16 cellular contexts compared by ENCODE assay signal in the genomic region with DNA sequence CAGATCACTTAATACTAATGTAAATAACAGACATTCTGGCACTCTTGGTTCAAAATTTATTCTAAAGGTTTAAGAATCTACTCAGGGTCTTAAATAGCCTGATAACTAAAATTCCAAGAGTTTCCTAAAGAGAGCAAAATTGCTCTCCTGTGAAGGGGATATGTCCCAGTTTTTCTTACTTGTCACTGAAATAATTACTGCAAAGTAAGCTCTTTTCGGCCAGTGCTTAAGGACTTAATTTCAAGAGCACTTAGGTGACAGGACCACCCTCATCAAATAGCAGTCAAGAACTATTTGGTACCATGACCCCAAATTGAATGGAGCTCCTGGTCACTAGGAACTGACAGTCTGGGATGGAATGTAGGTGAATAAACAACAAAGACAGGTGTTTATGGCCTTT. TPM values are rescaled to one million over a fixed set of nuclear protein-coding genes. Genes with fewer than 3 reads are reported as not detected.
DNase-seq lines count a peak whose midpoint lies in the region; ATAC-seq and TF ChIP-seq lines count a peak whose summit lies in the region.
"Had no signal": no experiment of that assay in that cellular context is flagged by ENCODE, and none has a peak within 500 bp of the region (broad histone marks: within the 10 kb centered on the region; RNA-seq: fewer than 3 reads in every experiment).

No MANE protein-coding gene starts in this region.

- POLR2A ChIA-PET in CD8-positive, alpha-beta memory T cell (lab: Charles Lee): no interaction called here

- peaks cover 15% of the 10 kb centered on the region for H3K27me3 Mint-ChIP-seq in CD4-positive, CD25-positive, alpha-beta regulatory T cell
- peaks cover 13 to 18% of the 10 kb centered on the region in 2 donors for H3K27me3 Mint-ChIP-seq in CD8-positive, alpha-beta memory T cell
- peaks cover 7% of the 10 kb centered on the region for H3K27me3 Mint-ChIP-seq in activated T-helper 17 cell treated with anti-CD3 and anti-CD28 coated beads, Interleukin-2, amount 50 U/mL, for 72 hours
- H3K27me3 Mint-ChIP-seq in nephron (ENCODE audit: low read depth): no peaks in the 10 kb centered on the region
- peaks cover 9% of the 10 kb centered on the region for H3K27me3 Mint-ChIP-seq in activated T-cell treated with anti-CD3 and anti-CD28 coated beads, Interleukin-2, amount 50 U/mL, for 72 hours (ENCODE audit: low read depth)

- peaks cover 18 to 33% (median 24%) of the 10 kb centered on the region in 4 donors for H3K4me1 Mint-ChIP-seq in CD4-positive, CD25-positive, alpha-beta regulatory T cell
- H3K4me1 Mint-ChIP-seq in CD8-positive, alpha-beta memory T cell: peaks cover 29 to 35% (median 34%) of the 10 kb centered on the region in 3 donors
- H3K4me1 Mint-ChIP-seq in activated T-helper 17 cell treated with anti-CD3 and anti-CD28 coated beads, Interleukin-2, amount 50 U/mL, for 72 hours: peaks cover 15% of the 10 kb centered on the region
- H3K4me1 Mint-ChIP-seq in nephron: peaks cover 30% of the 10 kb centered on the region
- peaks cover 20% of the 10 kb centered on the region for H3K4me1 Mint-ChIP-seq in activated T-cell treated with anti-CD3 and anti-CD28 coated beads, Interleukin-2, amount 50 U/mL, for 72 hours (ENCODE audit: low read depth)

- H3K4me3 Mint-ChIP-seq in CD4-positive, CD25-positive, alpha-beta regulatory T cell: peak overlapping the region in 3 of 4 donors; percentile 86 to 93 (median 89)
- H3K4me3 Mint-ChIP-seq in CD8-positive, alpha-beta memory T cell: peak overlapping the region in 4 of 7 donors; percentile 18 to 90 (median 90)
- peak overlapping the region; percentile 84 for H3K4me3 Mint-ChIP-seq in activated T-helper 17 cell treated with anti-CD3 and anti-CD28 coated beads, Interleukin-2, amount 50 U/mL, for 72 hours
- H3K4me3 Mint-ChIP-seq in nephron: peak overlapping the region; percentile 83 to 86 (median 86)
- H3K4me3 Mint-ChIP-seq in activated T-cell treated with anti-CD3 and anti-CD28 coated beads, Interleukin-2, amount 50 U/mL, for 72 hours: peak overlapping the region in 1 of 2 donors; percentile 29

- H3K27ac Mint-ChIP-seq in CD4-positive, CD25-positive, alpha-beta regulatory T cell: no peak overlapping the region
- peak overlapping the region in 1 of 8 donors; percentile 85 for H3K27ac Mint-ChIP-seq in CD8-positive, alpha-beta memory T cell
- H3K27ac Mint-ChIP-seq in activated T-helper 17 cell treated with anti-CD3 and anti-CD28 coated beads, Interleukin-2, amount 50 U/mL, for 72 hours: peak overlapping the region; percentile 81
- H3K27ac Mint-ChIP-seq in nephron: peak overlapping the region; percentile 11 to 88 (median 18)
- no peak overlapping the region for H3K27ac Mint-ChIP-seq in activated T-cell treated with anti-CD3 and anti-CD28 coated beads, Interleukin-2, amount 50 U/mL, for 72 hours

- ATAC-seq in CD4-positive, CD25-positive, alpha-beta regulatory T cell (ENCODE audit: low read depth in 2 of 2): no peak
- no peak for ATAC-seq in activated T-helper 17 cell treated with anti-CD3 and anti-CD28 coated beads, Interleukin-2, amount 50 U/mL, for 72 hours (replicated peaks)
- ATAC-seq in GM19463 (IDR thresholded peaks at IDR 0.05; ENCODE audit: unreplicated experiment) (no peak), GM18520 (IDR thresholded peaks at IDR 0.05; ENCODE audit: unreplicated experiment) (no peak)
- ATAC-seq in activated T-cell treated with anti-CD3 and anti-CD28 coated beads, Interleukin-2, amount 50 U/mL, for 72 hours (replicated peaks in 1 of 2): no peak
- ATAC-seq: GM12878 had no signal

- H3K9me3 ChIP-seq in CD4-positive, CD25-positive, alpha-beta regulatory T cell (ENCODE audit: control insufficient read depth in 2 of 2, low read length in 2 of 2): no peaks in the 10 kb centered on the region
- no peaks in the 10 kb centered on the region for H3K9me3 ChIP-seq in CD8-positive, alpha-beta memory T cell (ENCODE audit: low read length)
- H3K9me3 ChIP-seq: BLaER1, SJSA1 had no signal

- CTCF ChIA-PET in CD8-positive, alpha-beta memory T cell (lab: Charles Lee): no interaction called here

- no peaks in the 10 kb centered on the region for H3K36me3 Mint-ChIP-seq in CD4-positive, CD25-positive, alpha-beta regulatory T cell
- H3K36me3 Mint-ChIP-seq in CD8-positive, alpha-beta memory T cell: peaks cover 0 to 5% (median 1%) of the 10 kb centered on the region in 3 donors
- H3K36me3 Mint-ChIP-seq in activated T-helper 17 cell treated with anti-CD3 and anti-CD28 coated beads, Interleukin-2, amount 50 U/mL, for 72 hours (ENCODE audit: low read depth): peaks cover 8% of the 10 kb centered on the region
- no peaks in the 10 kb centered on the region for H3K36me3 Mint-ChIP-seq in nephron (ENCODE audit: low read depth)
- H3K36me3 Mint-ChIP-seq in activated T-cell treated with anti-CD3 and anti-CD28 coated beads, Interleukin-2, amount 50 U/mL, for 72 hours (ENCODE audit: insufficient read depth in 2 of 2): peaks cover 2 to 3% of the 10 kb centered on the region in 2 donors

- TF ChIP-seq CTCF in nephron (IDR thresholded peaks at IDR 0.05; ENCODE audit: unreplicated experiment in 3 of 3): no peak

- H3K9me3 Mint-ChIP-seq in CD4-positive, CD25-positive, alpha-beta regulatory T cell: peaks cover 0 to 2% (median 0%) of the 10 kb centered on the region in 7 donors
- no peaks in the 10 kb centered on the region for H3K9me3 Mint-ChIP-seq in CD8-positive, alpha-beta memory T cell
- H3K9me3 Mint-ChIP-seq in activated T-helper 17 cell treated with anti-CD3 and anti-CD28 coated beads, Interleukin-2, amount 50 U/mL, for 72 hours: no peaks in the 10 kb centered on the region
- no peaks in the 10 kb centered on the region for H3K9me3 Mint-ChIP-seq in nephron
- no peaks in the 10 kb centered on the region for H3K9me3 Mint-ChIP-seq in activated T-cell treated with anti-CD3 and anti-CD28 coated beads, Interleukin-2, amount 50 U/mL, for 72 hours

- DNase-seq in CD4-positive, CD25-positive, alpha-beta regulatory T cell: no peak
- no peak for DNase-seq in CD8-positive, alpha-beta memory T cell
- DNase-seq in NCI-H82 treated with DMSO at 0.1 percent for 48 hours (lab: John Stamatoyannopoulos, UW; ENCODE audit: unreplicated experiment): no peak
- no peak for DNase-seq in activated T-cell treated with anti-CD3 and anti-CD28 coated beads, Interleukin-2, amount 50 U/mL, for 72 hours
- DNase-seq: Calu3, HCEC 1CT, NCI-H146, NCI-H2227 treated with DMSO at 0.1 percent for 48 hours, NCI-H524 treated with DMSO at 0.1 percent for 48 hours had no signal

- H3K27ac ChIP-seq in CD4-positive, CD25-positive, alpha-beta regulatory T cell (ENCODE audit: insufficient read depth, low read length, poor library complexity, severe bottlenecking): no peak overlapping the region
- H3K27ac ChIP-seq in CD8-positive, alpha-beta memory T cell (ENCODE audit: low read depth, low read length): no peak overlapping the region
- H3K27ac ChIP-seq: BLaER1, SJSA1 had no signal

- H3K36me3 ChIP-seq in CD4-positive, CD25-positive, alpha-beta regulatory T cell (ENCODE audit: control insufficient read depth, insufficient read depth, low read length): no peaks in the 10 kb centered on the region
- H3K36me3 ChIP-seq in CD8-positive, alpha-beta memory T cell (ENCODE audit: insufficient read depth, low read length): no peaks in the 10 kb centered on the region
- H3K36me3 ChIP-seq: BLaER1 had no signal

- no peak overlapping the region for H3K4me3 ChIP-seq in CD4-positive, CD25-positive, alpha-beta regulatory T cell (ENCODE audit: low read depth, low read length)
- H3K4me3 ChIP-seq in CD8-positive, alpha-beta memory T cell (ENCODE audit: low read length): no peak overlapping the region
- H3K4me3 ChIP-seq: BLaER1, GM12878, SJSA1 had no signal

- peaks cover 19% of the 10 kb centered on the region for H3K4me1 ChIP-seq in CD4-positive, CD25-positive, alpha-beta regulatory T cell (ENCODE audit: control insufficient read depth, insufficient read depth, low read length, poor library complexity, severe bottlenecking)
- peaks cover 23% of the 10 kb centered on the region for H3K4me1 ChIP-seq in CD8-positive, alpha-beta memory T cell (ENCODE audit: insufficient read depth, low read length)

- H3K27me3 ChIP-seq in CD4-positive, CD25-positive, alpha-beta regulatory T cell (ENCODE audit: control insufficient read depth, insufficient read depth, low read length): peaks cover 13% of the 10 kb centered on the region
- H3K27me3 ChIP-seq in CD8-positive, alpha-beta memory T cell (ENCODE audit: insufficient read depth, low read length, poor library complexity, severe bottlenecking): no peaks in the 10 kb centered on the region
- H3K27me3 ChIP-seq: BLaER1, SJSA1 had no signal

RNA-seq across cellular contexts. Expression of gene IMMP2L, which starts 1.8 kb away (rescaled TPM):
- total RNA-seq in CD4-positive, CD25-positive, alpha-beta regulatory T cell: 17.5 TPM
- 10 to 100 TPM in 3 of 4 donors, 1 to 10 TPM in 1; 8.9 to 23.8 (median 15.8) TPM for polyA plus RNA-seq in CD4-positive, CD25-positive, alpha-beta regulatory T cell
- total RNA-seq in CD8-positive, alpha-beta memory T cell: 10 to 100 TPM; 13.7 to 18.0 TPM
- polyA plus RNA-seq in CD8-positive, alpha-beta memory T cell: 23.5 TPM
- 10 to 100 TPM in 1 of 2 donors, 1 to 10 TPM in 1; 9.5 to 27.6 TPM for total RNA-seq in activated T-helper 17 cell treated with anti-CD3 and anti-CD28 coated beads, Interleukin-2, amount 50 U/mL, for 72 hours
- total RNA-seq in activated T-cell treated with anti-CD3 and anti-CD28 coated beads, Interleukin-2, amount 50 U/mL, for 72 hours: 10 to 100 TPM; 21.7 to 27.5 TPM

Comparison
In these comparisons a context has a peak if more than half of its experiments do, and no peak if none do; other contexts are left out.
1. H3K27ac Mint-ChIP-seq: peak in activated T-helper 17 cell treated with anti-CD3 and anti-CD28 coated beads, Interleukin-2, amount 50 U/mL, for 72 hours (single experiment) and nephron (3 of 3); none in CD4-positive, CD25-positive, alpha-beta regulatory T cell (0 of 3) and activated T-cell treated with anti-CD3 and anti-CD28 coated beads, Interleukin-2, amount 50 U/mL, for 72 hours (single experiment).